Comparison of ENCODE assay signal across 9 cellular contexts in genomic region chr14:70254476-70254961, GRCh38.
DNase-seq lines count a peak whose midpoint lies in the region; ATAC-seq and TF ChIP-seq lines count a peak whose summit lies in the region.
"Had no signal": no experiment of that assay in that cellular context is flagged by ENCODE, and none has a peak within 500 bp of the region (broad histone marks: within the 10 kb centered on the region; RNA-seq: fewer than 3 reads in every experiment).

No MANE protein-coding gene starts in this region.

- no peaks in the 10 kb centered on the region for H3K9me3 Mint-ChIP-seq in natural killer cell treated with Interleukin-12 subunit alpha and Interleukin-12 subunit beta and Interleukin-15 and Interleukin-18, amount 100 ng/mL, for 72 hours

- peak; percentile 69 for ATAC-seq in HG03354 (IDR thresholded peaks at IDR 0.05; ENCODE audit: poor library complexity, severe bottlenecking, unreplicated experiment)
- peak; percentile 66 to 80 for ATAC-seq in natural killer cell treated with Interleukin-12 subunit alpha and Interleukin-12 subunit beta and Interleukin-15 and Interleukin-18, amount 100 ng/mL, for 72 hours
- no peak for ATAC-seq in GM19452 (IDR thresholded peaks at IDR 0.05; ENCODE audit: unreplicated experiment)
- ATAC-seq in HG03460 (IDR thresholded peaks at IDR 0.05; ENCODE audit: unreplicated experiment), result no peak

- H3K36me3 Mint-ChIP-seq in natural killer cell treated with Interleukin-12 subunit alpha and Interleukin-12 subunit beta and Interleukin-15 and Interleukin-18, amount 100 ng/mL, for 72 hours, result peaks cover 7% of the 10 kb centered on the region
- H3K36me3 Mint-ChIP-seq: CD4-positive, CD25-positive, alpha-beta regulatory T cell had no signal

- DNase-seq in NCI-H2029 (lab: John Stamatoyannopoulos, UW) (peak; percentile 47), NCI-H2029 treated with DMSO at 0.1 percent for 48 hours (lab: John Stamatoyannopoulos, UW) (no peak), SHP77 (lab: John Stamatoyannopoulos, UW) (peak; percentile 61 to 81), epithelial cell of esophagus (ENCODE audit: low read depth) (peak; percentile 64)
- no peak for DNase-seq in natural killer cell treated with Interleukin-12 subunit alpha and Interleukin-12 subunit beta and Interleukin-15 and Interleukin-18, amount 100 ng/mL, for 72 hours (ENCODE audit: low spot score)

- no peak overlapping the region for H3K27ac Mint-ChIP-seq in natural killer cell treated with Interleukin-12 subunit alpha and Interleukin-12 subunit beta and Interleukin-15 and Interleukin-18, amount 100 ng/mL, for 72 hours

- H3K27me3 Mint-ChIP-seq in natural killer cell treated with Interleukin-12 subunit alpha and Interleukin-12 subunit beta and Interleukin-15 and Interleukin-18, amount 100 ng/mL, for 72 hours, result peaks cover 39 to 58% of the 10 kb centered on the region in 2 donors

- H3K4me3 Mint-ChIP-seq in natural killer cell treated with Interleukin-12 subunit alpha and Interleukin-12 subunit beta and Interleukin-15 and Interleukin-18, amount 100 ng/mL, for 72 hours, result peak overlapping the region; percentile 26

- peaks cover 4 to 7% of the 10 kb centered on the region in 2 donors for H3K4me1 Mint-ChIP-seq in natural killer cell treated with Interleukin-12 subunit alpha and Interleukin-12 subunit beta and Interleukin-15 and Interleukin-18, amount 100 ng/mL, for 72 hours (ENCODE audit: low read depth in 2 of 2)

- peak overlapping the region; percentile 36 for H3K4me3 ChIP-seq in epithelial cell of esophagus (ENCODE audit: low read length)

- no peak for TF ChIP-seq CTCF in epithelial cell of esophagus (IDR thresholded peaks at IDR 0.05; ENCODE audit: insufficient read depth, low read depth, low read length, missing control alignments)

Comparison
In these comparisons a context has a peak if more than half of its experiments do, and no peak if none do; other contexts are left out.
1. DNase-seq: peak in NCI-H2029 (single experiment), SHP77 (2 of 2) and epithelial cell of esophagus (single experiment); none in NCI-H2029 treated with DMSO at 0.1 percent for 48 hours (single experiment) and natural killer cell treated with Interleukin-12 subunit alpha and Interleukin-12 subunit beta and Interleukin-15 and Interleukin-18, amount 100 ng/mL, for 72 hours (single experiment).
2. ATAC-seq: peak in HG03354 (single experiment) and natural killer cell treated with Interleukin-12 subunit alpha and Interleukin-12 subunit beta and Interleukin-15 and Interleukin-18, amount 100 ng/mL, for 72 hours (2 of 2); none in GM19452 (single experiment) and HG03460 (single experiment).